26 cellular contexts compared by ENCODE assay signal in genomic region chrX:86724277-86724676, GRCh38.
"Had no signal": no experiment of that assay in that cellular context is flagged by ENCODE, and none has a peak within 500 bp of the region (broad histone marks: within the 10 kb centered on the region; RNA-seq: fewer than 3 reads in every experiment).

No MANE protein-coding gene starts in this region.

- H3K4me3 ChIP-seq: colonic mucosa, esophagus squamous epithelium, gastrocnemius medialis, heart right ventricle, left lung, lung, mucosa of descending colon had no signal

- H3K27ac ChIP-seq: colonic mucosa, epithelial cell of prostate, esophagus squamous epithelium, gastrocnemius medialis, heart right ventricle, left lung had no signal

- ATAC-seq: effector memory CD8-positive, alpha-beta T cell; esophagus mucosa; gastrocnemius medialis; heart right ventricle; left cardiac atrium; left lung; left ventricle myocardium superior; mucosa of descending colon had no signal

- H3K9me3 ChIP-seq: colonic mucosa, gastrocnemius medialis, left lung had no signal

- H3K27me3 ChIP-seq: colonic mucosa, esophagus squamous epithelium, gastrocnemius medialis, heart right ventricle, left lung had no signal

- DNase-seq: colonic mucosa; cortex of kidney; effector CD8-positive, alpha-beta T cell; effector memory CD8-positive, alpha-beta T cell; endodermal cell; erythroblast; esophagus squamous epithelium; foreskin fibroblast; foreskin melanocyte; gastrocnemius medialis; glutamatergic neuron; head of caudate nucleus; heart right ventricle; hippocampal formation; left cardiac atrium; left lung; left ventricle myocardium superior; mammary epithelial cell; mesenchymal stem cell; mucosa of descending colon; naive B cell had no signal

- H3K4me1 ChIP-seq: colonic mucosa, esophagus squamous epithelium, gastrocnemius medialis, heart right ventricle, left lung had no signal

- H3K36me3 ChIP-seq: colonic mucosa, esophagus squamous epithelium, gastrocnemius medialis, heart right ventricle, left lung had no signal

- FAIRE-seq: endometrium, keratinocyte had no signal
